ENCODE assay signal across 1 cellular context in the genomic region with DNA sequence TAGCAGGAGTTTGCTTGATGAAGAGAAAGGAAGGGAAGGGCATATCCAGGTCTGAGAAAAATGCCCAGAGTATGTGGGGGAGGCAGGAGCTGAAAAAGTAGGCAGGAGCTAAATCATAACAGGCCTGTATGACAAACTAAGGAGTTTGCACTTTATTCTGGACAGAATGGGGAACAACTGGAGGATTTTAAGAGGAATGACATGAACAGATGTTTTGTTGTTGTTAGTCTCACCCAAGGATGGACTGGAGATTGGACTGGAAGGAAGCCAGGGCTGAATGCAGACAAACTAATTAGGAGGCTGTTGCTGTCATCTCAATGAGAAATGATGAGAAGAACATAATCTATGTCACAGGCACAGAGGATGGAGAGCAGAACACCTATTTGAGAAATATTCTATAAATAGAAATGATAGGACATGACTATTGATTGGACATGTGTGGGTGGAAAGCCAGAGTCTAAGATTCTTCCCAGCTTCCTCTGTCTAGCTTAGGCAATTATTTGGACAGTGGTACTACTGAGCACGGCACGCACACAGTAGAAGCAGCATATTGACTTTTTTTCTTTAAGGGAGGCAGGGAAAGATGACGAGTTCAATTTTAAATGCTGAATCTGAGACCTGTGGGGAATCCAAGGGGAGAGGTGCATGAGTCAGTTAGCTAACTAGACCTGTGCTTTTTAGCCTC.
TF ChIP-seq lines count a peak whose summit lies in the region.

No MANE protein-coding gene starts in this region.

TF ChIP-seq in liver, 16 proteins besides CTCF, POLR2A, EP300 and RAD21 (continued from another document):
- TF ChIP-seq, protein P1, sequence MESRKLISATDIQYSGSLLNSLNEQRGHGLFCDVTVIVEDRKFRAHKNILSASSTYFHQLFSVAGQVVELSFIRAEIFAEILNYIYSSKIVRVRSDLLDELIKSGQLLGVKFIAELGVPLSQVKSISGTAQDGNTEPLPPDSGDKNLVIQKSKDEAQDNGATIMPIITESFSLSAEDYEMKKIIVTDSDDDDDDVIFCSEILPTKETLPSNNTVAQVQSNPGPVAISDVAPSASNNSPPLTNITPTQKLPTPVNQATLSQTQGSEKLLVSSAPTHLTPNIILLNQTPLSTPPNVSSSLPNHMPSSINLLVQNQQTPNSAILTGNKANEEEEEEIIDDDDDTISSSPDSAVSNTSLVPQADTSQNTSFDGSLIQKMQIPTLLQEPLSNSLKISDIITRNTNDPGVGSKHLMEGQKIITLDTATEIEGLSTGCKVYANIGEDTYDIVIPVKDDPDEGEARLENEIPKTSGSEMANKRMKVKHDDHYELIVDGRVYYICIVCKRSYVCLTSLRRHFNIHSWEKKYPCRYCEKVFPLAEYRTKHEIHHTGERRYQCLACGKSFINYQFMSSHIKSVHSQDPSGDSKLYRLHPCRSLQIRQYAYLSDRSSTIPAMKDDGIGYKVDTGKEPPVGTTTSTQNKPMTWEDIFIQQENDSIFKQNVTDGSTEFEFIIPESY (IDR thresholded peaks at IDR 0.05): peak; percentile 63
- TF ChIP-seq NR2F2 (IDR thresholded peaks at IDR 0.05): no peak
- peak in 1 of 2 donors; percentile 40 for TF ChIP-seq GABPA (IDR thresholded peaks at IDR 0.05 in 1 of 2, conservative IDR thresholded peaks at IDR 0.05 in 1 of 2)
- TF ChIP-seq FOXA1 (IDR thresholded peaks at IDR 0.05): peak; percentile 63
